In the genomic region with DNA sequence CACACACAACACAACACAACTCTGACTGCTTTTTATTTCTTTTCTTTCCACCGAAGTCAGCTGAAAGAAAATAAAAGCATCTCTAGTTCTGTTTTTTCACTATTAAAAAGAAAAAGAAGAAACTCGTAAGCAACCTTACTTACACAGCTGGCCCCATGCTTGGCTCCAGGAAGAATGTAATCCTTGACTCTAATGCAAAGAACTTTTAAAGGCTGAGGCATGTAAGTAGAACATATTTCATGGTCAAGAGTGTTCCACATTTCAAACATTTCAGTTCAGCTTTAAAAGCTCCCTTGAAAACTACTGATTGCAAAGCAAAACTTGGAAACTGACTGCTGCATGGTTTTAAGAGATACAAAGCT, we compare ENCODE assay signal across 10 cellular contexts. TPM values are rescaled to one million over a fixed set of nuclear protein-coding genes. Genes with fewer than 3 reads are reported as not detected.
DNase-seq lines count a peak whose midpoint lies in the region; ATAC-seq and TF ChIP-seq lines count a peak whose summit lies in the region.
"Had no signal": no experiment of that assay in that cellular context is flagged by ENCODE, and none has a peak within 500 bp of the region (broad histone marks: within the 10 kb centered on the region; RNA-seq: fewer than 3 reads in every experiment).

No MANE protein-coding gene starts in this region.

- DNase-seq in cardiac muscle cell (ENCODE audit: low read depth in 1 of 2, low spot score in 1 of 2), result peak; percentile 31 to 71
- no peak for DNase-seq in left ventricle myocardium superior
- peak; percentile 64 to 77 for DNase-seq in cardiac fibroblast (ENCODE audit: low read depth in 2 of 2)
- no peak for DNase-seq in vagina (ENCODE audit: extremely low spot score in 2 of 2)
- no peak for DNase-seq in cerebellar nuclear complex (lab: John Stamatoyannopoulos, UW)
- DNase-seq in CD8-positive, alpha-beta T cell, result no peak
- no peak for DNase-seq in glomerular visceral epithelial cell (ENCODE audit: extremely low spot score)
- DNase-seq: activated naive CD4-positive, alpha-beta T cell treated with Interleukin-2 at 50 U/mL for 16 hours; natural killer cell had no signal

- intact Hi-C loops in left ventricle myocardium superior (cut with micrococcal nuclease), result loop anchor here (2.0 kb wide), 1 partner anchor 179 kb away; no protein-coding TSS in a partner anchor
- intact Hi-C loops in vagina (cut with DNase I), result loop anchor here (5.0 kb wide), 1 partner anchor 180 kb away; no protein-coding TSS in a partner anchor
- intact Hi-C loops in CD8-positive, alpha-beta T cell (cut with DNase I, micrococcal nuclease), result no loop called here

- H3K4me1 ChIP-seq in cardiac muscle cell (ENCODE audit: low read depth) (peaks cover 34% of the 10 kb centered on the region), mucosa of stomach (ENCODE audit: control insufficient read depth, insufficient read depth, low read length) (peaks cover 15% of the 10 kb centered on the region), vagina (peaks cover 39% of the 10 kb centered on the region)
- H3K4me1 ChIP-seq in CD8-positive, alpha-beta T cell (ENCODE audit: insufficient read depth, low read length), result no peaks in the 10 kb centered on the region

- CTCF ChIA-PET in CD8-positive, alpha-beta T cell (lab: Charles Lee), result no interaction called here

- POLR2A ChIA-PET in CD8-positive, alpha-beta T cell (lab: Charles Lee), result interaction anchor here (0.7 kb wide), 1 partner anchor 21 kb away, joined by 3 read pairs; no protein-coding TSS in a partner anchor

- H3K27ac ChIP-seq in cardiac muscle cell (peak overlapping the region; percentile 88), vagina (peak overlapping the region; percentile 77)
- H3K27ac ChIP-seq in CD8-positive, alpha-beta T cell (ENCODE audit: low read depth, low read length), result no peak overlapping the region

- no peaks in the 10 kb centered on the region for H3K36me3 ChIP-seq in cardiac muscle cell
- H3K36me3 ChIP-seq in mucosa of stomach (ENCODE audit: control insufficient read depth, insufficient read depth, low read length), result no peaks in the 10 kb centered on the region
- H3K36me3 ChIP-seq in vagina, result no peaks in the 10 kb centered on the region
- H3K36me3 ChIP-seq in CD8-positive, alpha-beta T cell (ENCODE audit: insufficient read depth, low read length), result no peaks in the 10 kb centered on the region

- H3K27me3 ChIP-seq in cardiac muscle cell, result no peaks in the 10 kb centered on the region
- no peaks in the 10 kb centered on the region for H3K27me3 ChIP-seq in mucosa of stomach (ENCODE audit: control insufficient read depth, insufficient read depth, low read length)
- no peaks in the 10 kb centered on the region for H3K27me3 ChIP-seq in vagina
- H3K27me3 ChIP-seq in CD8-positive, alpha-beta T cell (ENCODE audit: insufficient read depth, low read length), result no peaks in the 10 kb centered on the region

- H3K36me3 Mint-ChIP-seq in CD8-positive, alpha-beta T cell, result no peaks in the 10 kb centered on the region
- H3K36me3 Mint-ChIP-seq: natural killer cell had no signal

- H3K4me3 Mint-ChIP-seq in CD8-positive, alpha-beta T cell, result no peak overlapping the region

- H3K9me3 Mint-ChIP-seq in CD8-positive, alpha-beta T cell, result no peaks in the 10 kb centered on the region
- H3K9me3 Mint-ChIP-seq: natural killer cell had no signal

- no peak for TF ChIP-seq POLR2A in vagina (IDR thresholded peaks at IDR 0.05)

- no peak for ATAC-seq in left ventricle myocardium superior
- no peak for ATAC-seq in CD8-positive, alpha-beta T cell
- ATAC-seq: natural killer cell had no signal

- H3K9ac ChIP-seq in mucosa of stomach (ENCODE audit: low read length), result peak overlapping the region; percentile 3

- peaks cover 4% of the 10 kb centered on the region for H3K4me1 Mint-ChIP-seq in CD8-positive, alpha-beta T cell (ENCODE audit: low read depth)
- H3K4me1 Mint-ChIP-seq: natural killer cell had no signal

- peaks cover 22% of the 10 kb centered on the region for H3K27me3 Mint-ChIP-seq in CD8-positive, alpha-beta T cell (ENCODE audit: low read depth)

- H3K4me3 ChIP-seq in cardiac muscle cell (peak overlapping the region; percentile 25), cardiac fibroblast (replicated peaks in 1 of 2; ENCODE audit: low read depth in 2 of 2, low read length in 2 of 2) (peak overlapping the region; percentile 64 to 67), mucosa of stomach (ENCODE audit: low read length) (peak overlapping the region; percentile 42), vagina (peak overlapping the region; percentile 36 to 49)
- H3K4me3 ChIP-seq in CD8-positive, alpha-beta T cell (ENCODE audit: low read depth, low read length), result no peak overlapping the region

- no peak overlapping the region for H3K27ac Mint-ChIP-seq in CD8-positive, alpha-beta T cell
- H3K27ac Mint-ChIP-seq: natural killer cell had no signal

- TF ChIP-seq CTCF in cardiac muscle cell (IDR thresholded peaks at IDR 0.05; ENCODE audit: low read depth, low read length) (no peak), cardiac fibroblast (IDR thresholded peaks at IDR 0.05; ENCODE audit: low read depth, low read length) (no peak), vagina (IDR thresholded peaks at IDR 0.05) (no peak)
- TF ChIP-seq CTCF in CD8-positive, alpha-beta T cell (IDR thresholded peaks at IDR 0.05), result no peak

- H3K9me3 ChIP-seq in cardiac muscle cell (ENCODE audit: low read depth), result no peaks in the 10 kb centered on the region
- no peaks in the 10 kb centered on the region for H3K9me3 ChIP-seq in mucosa of stomach (ENCODE audit: control insufficient read depth, low read length)
- H3K9me3 ChIP-seq in vagina, result no peaks in the 10 kb centered on the region
- no peaks in the 10 kb centered on the region for H3K9me3 ChIP-seq in CD8-positive, alpha-beta T cell (ENCODE audit: low read length)

RNA-seq across cellular contexts. Expression of a gene that starts 0.6 kb away (rescaled TPM):
- total RNA-seq in cardiac muscle cell, result 17.3 and 19.1 TPM in 2 replicates
- polyA plus RNA-seq in cardiac muscle cell, result 5.7 and 8.5 TPM in 2 replicates
- total RNA-seq in left ventricle myocardium superior, result 63.4 TPM
- 24.3 TPM for total RNA-seq in vagina
- not detected for total RNA-seq in CD8-positive, alpha-beta T cell

RNA-seq across cellular contexts. Expression of a gene that starts 38.1 kb away (rescaled TPM):
- total RNA-seq in cardiac muscle cell (7.8 and 11.6 TPM in 2 replicates), left ventricle myocardium superior (13.4 TPM), vagina (5.6 TPM)
- polyA plus RNA-seq in cardiac muscle cell, result 11.0 and 11.4 TPM in 2 replicates
- total RNA-seq in CD8-positive, alpha-beta T cell, result not detected

Comparison
In these comparisons a context has a peak if more than half of its experiments do, and no peak if none do; other contexts are left out.
1. DNase-seq: peak in cardiac muscle cell (2 of 2) and cardiac fibroblast (2 of 2); none in left ventricle myocardium superior (single experiment), vagina (0 of 2), cerebellar nuclear complex (0 of 2), CD8-positive, alpha-beta T cell (0 of 7) and glomerular visceral epithelial cell (single experiment).
2. RNA of a gene that starts 0.6 kb away (total RNA-seq): 63.4 TPM in left ventricle myocardium superior (single experiment), 24.3 TPM in vagina (single experiment) and 17.3 to 19.1 TPM in cardiac muscle cell; not detected in CD8-positive, alpha-beta T cell; every median in the first group is over 10 times any median in the second.
3. intact Hi-C loops: an anchor here in left ventricle myocardium superior (2.0 kb wide) and vagina (5.0 kb wide); none called in CD8-positive, alpha-beta T cell.